In genomic region chr5:26622947-26623346, GRCh38 we compare ENCODE assay signal across 1 cellular context.
TF ChIP-seq lines count a peak whose summit lies in the region.

No MANE protein-coding gene starts in this region.

TF ChIP-seq in GM12878, 131 proteins besides CTCF, POLR2A, EP300 and RAD21 (continued from another document):
- TF ChIP-seq TCF7 (IDR thresholded peaks at IDR 0.05; ENCODE audit: borderline replicate concordance) (no peak), NR2C2 (IDR thresholded peaks at IDR 0.05; ENCODE audit: borderline replicate concordance, control insufficient read depth, insufficient read length, low read depth) (no peak), PBX3 (IDR thresholded peaks at IDR 0.05; ENCODE audit: insufficient replicate concordance, low read depth, low read length) (no peak), PKNOX1 (IDR thresholded peaks at IDR 0.05) (no peak)
